Comparison of ENCODE assay signal across 8 cellular contexts in the genomic region with DNA sequence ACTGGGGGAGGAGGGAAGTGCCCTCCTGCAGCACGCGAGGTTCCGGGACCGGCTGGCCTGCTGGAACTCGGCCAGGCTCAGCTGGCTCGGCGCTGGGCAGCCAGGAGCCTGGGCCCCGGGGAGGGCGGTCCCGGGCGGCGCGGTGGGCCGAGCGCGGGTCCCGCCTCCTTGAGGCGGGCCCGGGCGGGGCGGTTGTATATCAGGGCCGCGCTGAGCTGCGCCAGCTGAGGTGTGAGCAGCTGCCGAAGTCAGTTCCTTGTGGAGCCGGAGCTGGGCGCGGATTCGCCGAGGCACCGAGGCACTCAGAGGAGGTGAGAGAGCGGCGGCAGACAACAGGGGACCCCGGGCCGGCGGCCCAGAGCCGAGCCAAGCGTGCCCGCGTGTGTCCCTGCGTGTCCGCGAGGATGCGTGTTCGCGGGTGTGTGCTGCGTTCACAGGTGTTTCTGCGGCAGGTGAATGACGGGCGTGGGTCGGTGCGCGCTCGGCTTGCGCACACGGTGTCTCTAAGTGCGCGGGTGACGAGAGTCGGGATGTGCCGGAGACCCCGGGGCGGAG. TPM values are rescaled to one million over a fixed set of nuclear protein-coding genes. Genes with fewer than 3 reads are reported as not detected.
DNase-seq lines count a peak whose midpoint lies in the region; TF ChIP-seq lines count a peak whose summit lies in the region.

A gene (plus strand): TSS at position 227 of the 555 bp plus-strand sequence. CDS start 5,388 bp downstream, outside the sequence.

- peak within 1 kb of the TSS; percentile 96 for H3K27ac ChIP-seq in GM23248

- H3K4me2 ChIP-seq in GM23248 (ENCODE audit: unreplicated experiment) (peak within 1 kb of the TSS; percentile 83), Loucy (ENCODE audit: low read depth, low read length, poor library complexity, severe bottlenecking) (peak within 1 kb of the TSS; percentile 94)

- DNase-seq in DMS153 (lab: John Stamatoyannopoulos, UW), result peak; percentile 71
- DNase-seq in GM23248, result peak; percentile 97
- DNase-seq in SHP77 (lab: John Stamatoyannopoulos, UW), result peak; percentile 74 to 86
- peak; percentile 56 for DNase-seq in activated gamma-delta T cell treated with Interleukin-2 at 50 U/mL for 16 hours
- peak; percentile 99 to 100 for DNase-seq in foreskin fibroblast
- peak; percentile 58 for DNase-seq in neural crest cell (ENCODE audit: low read depth, low spot score)
- peak; percentile 89 for DNase-seq in stromal cell of bone marrow (ENCODE audit: low read depth)

- H3F3A ChIP-seq in GM23248 (ENCODE audit: insufficient read depth), result peaks cover 53% of the 10 kb centered on the region
- peaks cover 6% of the 10 kb centered on the region; the same call in 1 of the 2 replicates for H3F3A ChIP-seq in Loucy (ENCODE audit: low read depth)

- peaks cover 46% of the 10 kb centered on the region for H3K79me2 ChIP-seq in GM23248 (ENCODE audit: insufficient read depth)
- peaks cover 12% of the 10 kb centered on the region for H3K79me2 ChIP-seq in Loucy (ENCODE audit: insufficient read depth, low read length)

- no peaks in the 10 kb centered on the region for H3K9me3 ChIP-seq in GM23248 (ENCODE audit: low read depth)
- no peaks in the 10 kb centered on the region for H3K9me3 ChIP-seq in Loucy (ENCODE audit: insufficient read depth, low read depth, low read length)

- H4K20me1 ChIP-seq in GM23248 (ENCODE audit: insufficient read depth) (peaks cover 24% of the 10 kb centered on the region; the same call in 1 of the 2 replicates), Loucy (ENCODE audit: insufficient read depth, low read length, poor library complexity, severe bottlenecking) (no peaks in the 10 kb centered on the region)

- in situ Hi-C loops in GM23248 (cut with MboI), result no loop called here

- H2AFZ ChIP-seq in GM23248 (peak within 1 kb of the TSS; percentile 54; the same call in 1 of the 2 replicates), Loucy (ENCODE audit: low read length) (peak within 1 kb of the TSS; percentile 67)

- no peak within 1 kb of the TSS for H3K27ac Mint-ChIP-seq in neural crest cell (ENCODE audit: unreplicated experiment)

- H3K4me1 ChIP-seq in GM23248 (ENCODE audit: insufficient read depth) (peaks cover 52% of the 10 kb centered on the region), Loucy (ENCODE audit: insufficient read depth, low read length, poor library complexity, severe bottlenecking) (peaks cover 53% of the 10 kb centered on the region)

- H3K9me3 Mint-ChIP-seq in neural crest cell, result no peaks in the 10 kb centered on the region

- H3K36me3 Mint-ChIP-seq in neural crest cell (ENCODE audit: low read depth), result no peaks in the 10 kb centered on the region

- 1% methylated on average over 39 to 59 of the region's 63 CpGs for WGBS in GM23248 (ENCODE audit: low coverage in 1 of 2, low lambda C conversion rate in 2 of 2, missing lambda C conversion rate in 2 of 2), 2 experiments

- TF ChIP-seq CTCF in Loucy (conservative IDR thresholded peaks at IDR 0.05; ENCODE audit: low read length) (no peak), foreskin fibroblast (IDR thresholded peaks at IDR 0.05; ENCODE audit: low read depth, low read length) (no peak), neural crest cell (conservative IDR thresholded peaks at IDR 0.05) (no peak)

- peak within 1 kb of the TSS; percentile 98 for H3K9ac ChIP-seq in GM23248
- H3K9ac ChIP-seq in Loucy (ENCODE audit: low read depth, low read length, poor library complexity, severe bottlenecking), result peak within 1 kb of the TSS; percentile 90

- H3K9me2 ChIP-seq in GM23248 (ENCODE audit: insufficient read depth) (no peaks in the 10 kb centered on the region), Loucy (replicated peaks; ENCODE audit: low read depth, low read length) (no peaks in the 10 kb centered on the region)

- H3K4me3 ChIP-seq in GM23248 (peak within 1 kb of the TSS; percentile 94), Loucy (ENCODE audit: low read length, poor library complexity, severe bottlenecking) (peak within 1 kb of the TSS; percentile 83), foreskin fibroblast (ENCODE audit: low read depth in 1 of 2, low read length in 2 of 2) (peak within 1 kb of the TSS; percentile 88 to 99)

- H3K36me3 ChIP-seq in GM23248 (ENCODE audit: low read depth) (peaks cover 17% of the 10 kb centered on the region), Loucy (ENCODE audit: insufficient read depth, low read length) (no peaks in the 10 kb centered on the region)

- H3K4me1 Mint-ChIP-seq in neural crest cell, result peaks cover 34% of the 10 kb centered on the region

- H3K4me3 Mint-ChIP-seq in neural crest cell, result peak within 1 kb of the TSS; percentile 93

- no peaks in the 10 kb centered on the region for H3K27me3 ChIP-seq in GM23248 (replicated peaks; ENCODE audit: insufficient read depth)
- H3K27me3 ChIP-seq in Loucy (ENCODE audit: insufficient read depth, low read length, poor library complexity, severe bottlenecking), result no peaks in the 10 kb centered on the region

- H3K27me3 Mint-ChIP-seq in neural crest cell (ENCODE audit: low read depth), result peaks cover 44% of the 10 kb centered on the region

RNA-seq across cellular contexts. Expression of the gene that starts here (rescaled TPM):
- total RNA-seq in GM23248 (2014; rRNA removed; shearing (Covaris generic)), result 469 and 549 TPM in 2 replicates
- polyA plus RNA-seq in GM23248 (2016; fragmentation: Nextera tagmentation; extraction: Ambion mirVana), result 813 and 856 TPM in 2 replicates
- 11.6 and 12.5 TPM in 2 replicates for total RNA-seq in neural crest cell

Comparison
In these comparisons a context has a peak if more than half of its experiments do, and no peak if none do; other contexts are left out.
1. Peak in every context shown above with its lines: DNase-seq, H3K4me3 ChIP-seq and H3K27ac ChIP-seq.
2. RNA of the gene that starts here (total RNA-seq): 469 to 549 TPM in GM23248; 11.6 to 12.5 TPM in neural crest cell; every median in the first group is over 10 times any median in the second.